ENCODE assay signal across 8 cellular contexts in genomic region chr4:183797041-183797444, GRCh38.
DNase-seq lines count a peak whose midpoint lies in the region; ATAC-seq, FAIRE-seq and TF ChIP-seq lines count a peak whose summit lies in the region.

No MANE protein-coding gene starts in this region.

- peak overlapping the region; percentile 77 for H2AFZ ChIP-seq in astrocyte (ENCODE audit: low read depth, low read length)

- H3K4me1 ChIP-seq in astrocyte (ENCODE audit: insufficient read depth, low read length) = peaks cover 5% of the 10 kb centered on the region
- H3K4me1 ChIP-seq in thymus (ENCODE audit: control insufficient read depth, insufficient read depth, low read length) = peaks cover 3% of the 10 kb centered on the region

- H3K79me2 ChIP-seq in astrocyte (ENCODE audit: insufficient read depth, low read length) = no peaks in the 10 kb centered on the region

- no peaks in the 10 kb centered on the region for H3K36me3 Mint-ChIP-seq in astrocyte (ENCODE audit: low read depth, unreplicated experiment)

- no peaks in the 10 kb centered on the region for H4K20me1 ChIP-seq in astrocyte (ENCODE audit: insufficient read depth, low read length)

- TF ChIP-seq CTCF in astrocyte (IDR thresholded peaks at IDR 0.05; ENCODE audit: insufficient read depth, low read depth, low read length) = no peak

- H3K27me3 Mint-ChIP-seq in astrocyte (ENCODE audit: low read depth, unreplicated experiment) = peaks cover 44% of the 10 kb centered on the region

- H3K27ac ChIP-seq in astrocyte (ENCODE audit: low read depth, low read length) (no peak overlapping the region), thymus (ENCODE audit: low read depth) (peak overlapping the region; percentile 86)

- WGBS in thymus = 4% methylated on average over 39 of the region's 39 CpGs

- H3K4me2 ChIP-seq in astrocyte (ENCODE audit: low read length) = peak overlapping the region; percentile 82

- FAIRE-seq in astrocyte (lab: Jason Lieb, UNC) = no peak

- H3K9me3 ChIP-seq in astrocyte (ENCODE audit: insufficient read depth, low read depth, low read length) = peaks cover 7% of the 10 kb centered on the region
- H3K9me3 ChIP-seq in thymus (ENCODE audit: control insufficient read depth) = no peaks in the 10 kb centered on the region

- H3K9me3 Mint-ChIP-seq in astrocyte (ENCODE audit: unreplicated experiment) = peaks cover 3% of the 10 kb centered on the region

- H3K36me3 ChIP-seq in astrocyte (ENCODE audit: insufficient read depth, low read length) (no peaks in the 10 kb centered on the region), thymus (ENCODE audit: control insufficient read depth, insufficient read depth) (no peaks in the 10 kb centered on the region)

- no peak overlapping the region for H3K27ac Mint-ChIP-seq in astrocyte (ENCODE audit: unreplicated experiment)

- peak overlapping the region; percentile 66 for H3K4me3 Mint-ChIP-seq in astrocyte (ENCODE audit: unreplicated experiment)

- peaks cover 32% of the 10 kb centered on the region for H3K27me3 ChIP-seq in astrocyte (ENCODE audit: insufficient read depth, low read length)
- H3K27me3 ChIP-seq in thymus (ENCODE audit: control insufficient read depth, insufficient read depth) = peaks cover 54% of the 10 kb centered on the region

- ATAC-seq in GM21619 (IDR thresholded peaks at IDR 0.05; ENCODE audit: unreplicated experiment) = no peak

- no peaks in the 10 kb centered on the region for H3K4me1 Mint-ChIP-seq in astrocyte (ENCODE audit: low read depth, unreplicated experiment)

- DNase-seq in NCI-H82 (lab: John Stamatoyannopoulos, UW) (peak; percentile 7), NCI-H82 treated with DMSO at 0.1 percent for 48 hours (lab: John Stamatoyannopoulos, UW; ENCODE audit: unreplicated experiment) (no peak), astrocyte (ENCODE audit: low read depth) (no peak), kidney tubule cell (ENCODE audit: low spot score) (peak; percentile 62), mesenteric fat pad (ENCODE audit: low spot score) (no peak), COLO829 (ENCODE audit: low spot score) (no peak)

- peak overlapping the region; percentile 44 for H3K4me3 ChIP-seq in astrocyte (ENCODE audit: insufficient read depth, low read depth, low read length)
- H3K4me3 ChIP-seq in thymus (ENCODE audit: low read length) = peak overlapping the region; percentile 40

- H3K9ac ChIP-seq in astrocyte (ENCODE audit: low read length) = no peak overlapping the region

Comparison
In these comparisons a context has a peak if more than half of its experiments do, and no peak if none do; other contexts are left out.
1. DNase-seq: peak in NCI-H82 (single experiment) and kidney tubule cell (single experiment); none in NCI-H82 treated with DMSO at 0.1 percent for 48 hours (single experiment), astrocyte (single experiment), mesenteric fat pad (single experiment) and COLO829 (single experiment).